Comparison of ENCODE assay signal across 22 cellular contexts in genomic region chr3:20997183-20997582, GRCh38.
A peak's percentile ranks its signal among the peaks of the same experiment; 100 is the strongest.
DNase-seq lines count a peak whose midpoint lies in the region; FAIRE-seq and TF ChIP-seq lines count a peak whose summit lies in the region.
"Had no signal": no experiment of that assay in that cellular context is flagged by ENCODE, and none has a peak within 500 bp of the region (broad histone marks: within the 10 kb centered on the region; RNA-seq: fewer than 3 reads in every experiment).

No MANE protein-coding gene starts in this region.

- H3F3A ChIP-seq in neural cell (ENCODE audit: insufficient read depth, low read length, poor library complexity, severe bottlenecking), result no peaks in the 10 kb centered on the region

- no peaks in the 10 kb centered on the region for H3K9me2 ChIP-seq in neural cell (ENCODE audit: insufficient read depth, low read length)

- no peak for TF ChIP-seq RAD21 in neural cell (conservative IDR thresholded peaks at IDR 0.05)

- H3K27me3 Mint-ChIP-seq in MCF 10A (ENCODE audit: insufficient read depth, unreplicated experiment), result no peaks in the 10 kb centered on the region
- H3K27me3 Mint-ChIP-seq: B cell; CD4-positive, alpha-beta T cell had no signal

- no peak for TF ChIP-seq POLR2A in breast epithelium (IDR thresholded peaks at IDR 0.05)

- H4K20me1 ChIP-seq in neural cell (ENCODE audit: insufficient read depth), result no peaks in the 10 kb centered on the region
- H4K20me1 ChIP-seq: BLaER1 treated with 17β-estradiol and CSF1 and Interleukin-3, amounts not matched to agents 10 nM and 100 nM had no signal

- CTCF ChIA-PET in MCF 10A (lab: Yijun Ruan, JAX), result no interaction called here

- no peaks in the 10 kb centered on the region for H3K36me3 Mint-ChIP-seq in MCF 10A (ENCODE audit: insufficient read depth, unreplicated experiment)
- H3K36me3 Mint-ChIP-seq: CD8-positive, alpha-beta T cell had no signal

- H3K27ac Mint-ChIP-seq in MCF 10A (ENCODE audit: low read depth, unreplicated experiment), result peak overlapping the region; percentile 19
- H3K27ac Mint-ChIP-seq: B cell; CD4-positive, alpha-beta T cell; CD8-positive, alpha-beta T cell had no signal

- peaks cover 8% of the 10 kb centered on the region for H3K4me1 Mint-ChIP-seq in MCF 10A (ENCODE audit: insufficient read depth, unreplicated experiment)
- H3K4me1 Mint-ChIP-seq: B cell had no signal

- no peak for DNase-seq in MCF 10A (ENCODE audit: unreplicated experiment)
- no peak for DNase-seq in breast epithelium (ENCODE audit: low spot score in 2 of 2)
- peak; percentile 42 for DNase-seq in bronchial epithelial cell (ENCODE audit: low read depth)
- no peak for DNase-seq in activated T-cell treated with anti-CD3 and anti-CD28 coated beads, Interleukin-2, amount 50 U/mL, for 48 hours
- DNase-seq in RCC 7860 (ENCODE audit: low spot score), result no peak
- DNase-seq: AML-193; Caco-2; Calu3; CD4-positive, alpha-beta T cell; CD8-positive, alpha-beta T cell; DMS79 treated with DMSO at 0.1 percent for 48 hours; GF-D8 had no signal

- no TSS peak for BruUV-seq in MCF 10A (replicated peaks; lab: Mats Ljungman, UMichigan)

- H3K27ac ChIP-seq in breast epithelium (no peak overlapping the region), neural cell (ENCODE audit: low read length) (no peak overlapping the region)
- H3K27ac ChIP-seq: 22Rv1; A549; BLaER1 treated with 17β-estradiol and CSF1 and Interleukin-3, amounts not matched to agents 10 nM and 100 nM; C4-2B had no signal

- no peak overlapping the region for H2AFZ ChIP-seq in neural cell (ENCODE audit: low read depth, low read length)

- no peaks in the 10 kb centered on the region for H3K79me2 ChIP-seq in neural cell (replicated peaks; ENCODE audit: insufficient read depth, low read length)

- peak; percentile 98 for TF ChIP-seq EP300 in neural cell (conservative IDR thresholded peaks at IDR 0.05; ENCODE audit: poor library complexity, severe bottlenecking)

- intact Hi-C loops in MCF 10A (cut with micrococcal nuclease) (no loop called here), breast epithelium (cut with DNase I; ENCODE audit: low total_unique reads) (no loop called here)

- POLR2A ChIA-PET in MCF 10A (lab: Yijun Ruan, JAX), result no interaction called here

- H3K27me3 ChIP-seq in breast epithelium (no peaks in the 10 kb centered on the region), bronchial epithelial cell (ENCODE audit: control insufficient read depth, insufficient read depth, low read length) (no peaks in the 10 kb centered on the region), neural cell (ENCODE audit: insufficient read depth, low read depth, low read length) (no peaks in the 10 kb centered on the region)
- H3K27me3 ChIP-seq: BLaER1 treated with 17β-estradiol and CSF1 and Interleukin-3, amounts not matched to agents 10 nM and 100 nM had no signal

- no peak overlapping the region for H3K4me2 ChIP-seq in neural cell (ENCODE audit: low read length)
- H3K4me2 ChIP-seq: A549; BLaER1 treated with 17β-estradiol and CSF1 and Interleukin-3, amounts not matched to agents 10 nM and 100 nM had no signal

- no peak overlapping the region for H3K4me3 ChIP-seq in breast epithelium
- no peak overlapping the region for H3K4me3 ChIP-seq in bronchial epithelial cell (ENCODE audit: low read depth, low read length)
- H3K4me3 ChIP-seq in neural cell (ENCODE audit: low read length), result no peak overlapping the region
- H3K4me3 ChIP-seq: A549; BLaER1 treated with 17β-estradiol and CSF1 and Interleukin-3, amounts not matched to agents 10 nM and 100 nM had no signal

- H3K4me3 Mint-ChIP-seq in MCF 10A (ENCODE audit: unreplicated experiment), result no peak overlapping the region
- H3K4me3 Mint-ChIP-seq: B cell; CD4-positive, alpha-beta T cell; CD8-positive, alpha-beta T cell had no signal

- H3K36me3 ChIP-seq in breast epithelium, result no peaks in the 10 kb centered on the region
- H3K36me3 ChIP-seq in bronchial epithelial cell (ENCODE audit: control insufficient read depth, insufficient read depth, low read length), result no peaks in the 10 kb centered on the region
- no peaks in the 10 kb centered on the region for H3K36me3 ChIP-seq in neural cell (ENCODE audit: insufficient read depth, low read length)
- H3K36me3 ChIP-seq: BLaER1 treated with 17β-estradiol and CSF1 and Interleukin-3, amounts not matched to agents 10 nM and 100 nM had no signal

- no peaks in the 10 kb centered on the region for H3K9me3 ChIP-seq in breast epithelium
- H3K9me3 ChIP-seq in neural cell (ENCODE audit: low read length), result no peaks in the 10 kb centered on the region
- H3K9me3 ChIP-seq: A549; BLaER1 treated with 17β-estradiol and CSF1 and Interleukin-3, amounts not matched to agents 10 nM and 100 nM; Caco-2 had no signal

- FAIRE-seq in bronchial epithelial cell (lab: Jason Lieb, UNC) (no peak), RCC 7860 (lab: Jason Lieb, UNC) (no peak)
- FAIRE-seq: A549, D721Med, G401.6, GM12891, GM19239 had no signal

- H3K4me1 ChIP-seq in breast epithelium, result no peaks in the 10 kb centered on the region
- H3K4me1 ChIP-seq: A549; BLaER1 treated with 17β-estradiol and CSF1 and Interleukin-3, amounts not matched to agents 10 nM and 100 nM; Caco-2 had no signal

- no peak overlapping the region for H3K9ac ChIP-seq in neural cell (ENCODE audit: low read length)
- H3K9ac ChIP-seq: BLaER1 treated with 17β-estradiol and CSF1 and Interleukin-3, amounts not matched to agents 10 nM and 100 nM had no signal

- H3K9me3 Mint-ChIP-seq in MCF 10A (ENCODE audit: unreplicated experiment), result no peaks in the 10 kb centered on the region

- TF ChIP-seq CTCF in MCF 10A (IDR thresholded peaks at IDR 0.05; ENCODE audit: unreplicated experiment), result no peak
- TF ChIP-seq CTCF in breast epithelium (IDR thresholded peaks at IDR 0.05), result no peak
- TF ChIP-seq CTCF in bronchial epithelial cell (IDR thresholded peaks at IDR 0.05; ENCODE audit: insufficient read depth, low read length, severe bottlenecking), result no peak
- TF ChIP-seq CTCF in neural cell (IDR thresholded peaks at IDR 0.05; ENCODE audit: poor library complexity, severe bottlenecking), result no peak

TF ChIP-seq in neural cell, 6 proteins besides CTCF, POLR2A, EP300 and RAD21:
- no peak for TF ChIP-seq TAF1 (IDR thresholded peaks at IDR 0.05; ENCODE audit: low read depth)
- peak; percentile 99 for TF ChIP-seq POLR2AphosphoS5 (IDR thresholded peaks at IDR 0.05)
- TF ChIP-seq, protein P1, sequence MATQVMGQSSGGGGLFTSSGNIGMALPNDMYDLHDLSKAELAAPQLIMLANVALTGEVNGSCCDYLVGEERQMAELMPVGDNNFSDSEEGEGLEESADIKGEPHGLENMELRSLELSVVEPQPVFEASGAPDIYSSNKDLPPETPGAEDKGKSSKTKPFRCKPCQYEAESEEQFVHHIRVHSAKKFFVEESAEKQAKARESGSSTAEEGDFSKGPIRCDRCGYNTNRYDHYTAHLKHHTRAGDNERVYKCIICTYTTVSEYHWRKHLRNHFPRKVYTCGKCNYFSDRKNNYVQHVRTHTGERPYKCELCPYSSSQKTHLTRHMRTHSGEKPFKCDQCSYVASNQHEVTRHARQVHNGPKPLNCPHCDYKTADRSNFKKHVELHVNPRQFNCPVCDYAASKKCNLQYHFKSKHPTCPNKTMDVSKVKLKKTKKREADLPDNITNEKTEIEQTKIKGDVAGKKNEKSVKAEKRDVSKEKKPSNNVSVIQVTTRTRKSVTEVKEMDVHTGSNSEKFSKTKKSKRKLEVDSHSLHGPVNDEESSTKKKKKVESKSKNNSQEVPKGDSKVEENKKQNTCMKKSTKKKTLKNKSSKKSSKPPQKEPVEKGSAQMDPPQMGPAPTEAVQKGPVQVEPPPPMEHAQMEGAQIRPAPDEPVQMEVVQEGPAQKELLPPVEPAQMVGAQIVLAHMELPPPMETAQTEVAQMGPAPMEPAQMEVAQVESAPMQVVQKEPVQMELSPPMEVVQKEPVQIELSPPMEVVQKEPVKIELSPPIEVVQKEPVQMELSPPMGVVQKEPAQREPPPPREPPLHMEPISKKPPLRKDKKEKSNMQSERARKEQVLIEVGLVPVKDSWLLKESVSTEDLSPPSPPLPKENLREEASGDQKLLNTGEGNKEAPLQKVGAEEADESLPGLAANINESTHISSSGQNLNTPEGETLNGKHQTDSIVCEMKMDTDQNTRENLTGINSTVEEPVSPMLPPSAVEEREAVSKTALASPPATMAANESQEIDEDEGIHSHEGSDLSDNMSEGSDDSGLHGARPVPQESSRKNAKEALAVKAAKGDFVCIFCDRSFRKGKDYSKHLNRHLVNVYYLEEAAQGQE (IDR thresholded peaks at IDR 0.05; ENCODE audit: borderline replicate concordance), result peak; percentile 36
- no peak for TF ChIP-seq SMC3 (conservative IDR thresholded peaks at IDR 0.05; ENCODE audit: poor library complexity)
